In the genomic region with DNA sequence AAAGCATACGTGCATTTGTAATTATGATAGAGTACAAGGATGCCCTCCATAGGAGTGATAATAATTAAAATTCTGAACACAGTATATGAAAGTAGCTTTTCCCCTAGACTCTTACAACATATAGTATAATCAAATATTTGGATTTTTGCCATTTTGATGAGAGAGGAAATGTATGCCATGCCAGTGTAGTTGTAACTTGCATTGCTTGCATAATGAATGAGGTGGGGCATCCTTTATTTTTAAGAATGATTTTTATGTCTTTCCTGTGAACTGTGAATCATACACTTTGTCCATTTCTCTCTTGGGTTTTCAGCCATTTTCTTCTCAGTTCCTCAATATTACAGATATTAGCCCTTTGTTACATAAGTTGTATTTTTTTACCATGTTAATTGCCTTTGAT, we compare ENCODE assay signal across 21 cellular contexts.
"Had no signal": no experiment of that assay in that cellular context is flagged by ENCODE, and none has a peak within 500 bp of the region (broad histone marks: within the 10 kb centered on the region; RNA-seq: fewer than 3 reads in every experiment).

No MANE protein-coding gene starts in this region.

- H3K36me3 ChIP-seq: lower lobe of right lung, ovary, right atrium auricular region, right lobe of liver, tibial nerve, uterus had no signal

- H3K27ac ChIP-seq: lower lobe of right lung, ovary, right atrium auricular region, right lobe of liver, tibial nerve, uterus had no signal

- H3K9me3 ChIP-seq: lower lobe of right lung, ovary, right atrium auricular region, right lobe of liver, tibial nerve, uterus had no signal

- H3K4me3 ChIP-seq: lower lobe of right lung, ovary, right atrium auricular region, right lobe of liver, smooth muscle cell, tibial nerve, uterus had no signal

- H3K4me1 ChIP-seq: lower lobe of right lung, right atrium auricular region, right lobe of liver, tibial nerve had no signal

- H3K27me3 ChIP-seq: ovary, right atrium auricular region, right lobe of liver, tibial nerve, uterus had no signal

- DNase-seq: hippocampal formation; kidney glomerular epithelial cell; left cardiac atrium; lower lobe of right lung; naive B cell; ovary; right lobe of liver; stimulated activated CD4-positive, alpha-beta T cell treated with anti-CD3 and anti-CD28 coated beads, Interleukin-1b, Interleukin-23, amount 100 ng/mL, for 48 hours; stimulated activated CD4-positive, alpha-beta T cell treated with anti-CD3 and anti-CD28 coated beads, Interleukin-2, amount 100 ng/mL, for 48 hours; stimulated activated CD4-positive, alpha-beta T cell treated with anti-CD3 and anti-CD28 coated beads, Interleukin-4, amount 100 ng/mL, for 4 hours; stimulated activated CD8-positive, alpha-beta memory T cell treated with anti-CD3 and anti-CD28 coated beads, Interleukin-4, amount 100 ng/mL, for 48 hours; stimulated activated naive CD4-positive, alpha-beta T cell treated with Interleukin-2 at 50 U/mL for 16 hours; stimulated activated naive CD8-positive, alpha-beta T cell treated with anti-CD3 and anti-CD28 coated beads, Interleukin-15, amount 100 ng/mL, for 72 hours; substantia nigra; uterus had no signal

- ATAC-seq: left cardiac atrium; left lobe of liver; lower lobe of right lung; natural killer cell treated with Interleukin-12 subunit alpha and Interleukin-12 subunit beta and Interleukin-15 and Interleukin-18, amount 100 ng/mL, for 72 hours; right lobe of liver; stimulated activated memory B cell treated with anti-CD40 and anti-IgM and Interleukin-4, amounts not matched to agents 10 μg/mL and 1 μg/mL and 100 μg/mL, for 72 hours; stimulated activated naive CD8-positive, alpha-beta T cell treated with anti-CD3 and anti-CD28 coated beads, Interleukin-15, amount 100 ng/mL, for 72 hours had no signal

- H3K4me2 ChIP-seq: smooth muscle cell had no signal
